Comparison of ENCODE assay signal across 8 cellular contexts in the genomic region with DNA sequence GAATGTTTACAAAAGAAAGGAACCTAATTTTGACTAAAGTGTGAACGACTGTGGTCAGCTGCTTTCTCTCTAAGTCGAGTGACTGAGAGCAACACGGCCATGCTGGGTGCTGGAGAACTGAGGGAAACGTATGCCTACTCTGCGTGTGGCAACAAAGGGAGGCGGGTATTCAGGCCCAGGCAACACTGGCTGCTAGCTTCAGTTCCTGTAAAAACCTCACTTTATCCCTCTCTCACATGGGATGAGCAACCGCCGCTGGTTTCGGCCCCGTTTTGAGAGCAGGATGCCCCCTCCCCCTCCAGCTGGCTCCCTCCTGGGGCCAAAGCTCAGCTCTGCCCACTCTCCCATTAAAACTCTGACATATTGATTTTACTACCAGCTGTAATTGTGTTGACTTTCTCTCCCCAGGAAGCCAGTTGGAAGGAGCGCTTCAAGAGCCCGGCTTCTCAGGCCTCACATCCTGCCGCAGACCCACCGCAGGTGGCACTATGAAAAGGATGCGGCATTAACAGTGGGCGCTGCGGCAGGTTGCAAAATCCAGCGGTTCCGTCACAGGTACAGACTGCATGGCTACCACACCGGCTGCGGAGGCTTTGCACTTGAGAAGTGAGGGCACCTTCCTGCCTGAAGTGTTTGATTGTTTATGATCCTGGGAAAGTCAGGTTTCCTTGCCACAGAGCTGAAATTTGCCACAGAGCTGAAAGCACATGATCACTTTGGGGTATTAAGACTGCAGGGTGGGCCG. TPM values are rescaled to one million over a fixed set of nuclear protein-coding genes. Genes with fewer than 3 reads are reported as not detected.
A peak's percentile ranks its signal among the peaks of the same experiment; 100 is the strongest.
DNase-seq lines count a peak whose midpoint lies in the region; TF ChIP-seq lines count a peak whose summit lies in the region.

No MANE protein-coding gene starts in this region.

- H3K4me3 ChIP-seq in HL-60 (replicated peaks; ENCODE audit: insufficient read depth, low read length) = no peak overlapping the region

- no peak overlapping the region for H3K4me3 Mint-ChIP-seq in activated naive CD4-positive, alpha-beta T cell treated with anti-CD3 and anti-CD28 coated beads for 36 hours

- CTCF ChIA-PET in activated naive CD4-positive, alpha-beta T cell treated with anti-CD3 and anti-CD28 coated beads for 36 hours (lab: Charles Lee) = interaction anchor here (0.6 to 1.3 kb wide), 3 partner anchors 34 to 201 kb away, joined by 3 to 4 read pairs (median 4); no protein-coding TSS in a partner anchor

- peaks cover 5% of the 10 kb centered on the region for H3K27me3 Mint-ChIP-seq in activated naive CD4-positive, alpha-beta T cell treated with anti-CD3 and anti-CD28 coated beads for 36 hours (ENCODE audit: low read depth)

- peak overlapping the region; percentile 31 for H3K27ac Mint-ChIP-seq in activated naive CD4-positive, alpha-beta T cell treated with anti-CD3 and anti-CD28 coated beads for 36 hours

- intact Hi-C loops in activated naive CD4-positive, alpha-beta T cell treated with anti-CD3 and anti-CD28 coated beads for 36 hours (cut with micrococcal nuclease) = no loop called here

- H3K27ac ChIP-seq in HL-60 (replicated peaks) = peak overlapping the region; percentile 91

- H3K9me3 Mint-ChIP-seq in activated naive CD4-positive, alpha-beta T cell treated with anti-CD3 and anti-CD28 coated beads for 36 hours = no peaks in the 10 kb centered on the region

- H3K27me3 ChIP-seq in HL-60 (ENCODE audit: insufficient read depth, poor library complexity, severe bottlenecking) = no peaks in the 10 kb centered on the region

- TF ChIP-seq CTCF in HL-60 (IDR thresholded peaks at IDR 0.05; ENCODE audit: insufficient read depth, low read length) = no peak

- DNase-seq in HL-60 (ENCODE audit: low read depth in 1 of 2, low spot score in 1 of 2) (peak; percentile 85 to 88), NCI-H69 (lab: John Stamatoyannopoulos, UW) (peak; percentile 96), medulla oblongata (ENCODE audit: extremely low spot score) (peak; percentile 66), foreskin melanocyte (no peak), SIG-M5 treated with dmso at 0.1 percent for 504 hours (lab: John Stamatoyannopoulos, UW; ENCODE audit: unreplicated experiment) (no peak), islet precursor cell (no peak)
- peak; percentile 76 for DNase-seq in activated naive CD4-positive, alpha-beta T cell treated with anti-CD3 and anti-CD28 coated beads for 36 hours
- DNase-seq in stimulated activated CD8-positive, alpha-beta memory T cell treated with anti-CD3 and anti-CD28 coated beads, Interleukin-7, amount 100 ng/mL, for 48 hours (ENCODE audit: extremely low read depth in 1 of 2, low read depth in 1 of 2) = peak; percentile 60 to 71

- peaks cover 15% of the 10 kb centered on the region for H3K4me1 Mint-ChIP-seq in activated naive CD4-positive, alpha-beta T cell treated with anti-CD3 and anti-CD28 coated beads for 36 hours (ENCODE audit: low read depth)

- H3K36me3 Mint-ChIP-seq in activated naive CD4-positive, alpha-beta T cell treated with anti-CD3 and anti-CD28 coated beads for 36 hours (ENCODE audit: low read depth) = no peaks in the 10 kb centered on the region

RNA-seq across cellular contexts. Expression of gene PLXND1, which starts 12.7 kb away (rescaled TPM):
- 1 to 10 TPM; 5.1 to 6.2 TPM for total RNA-seq in activated naive CD4-positive, alpha-beta T cell treated with anti-CD3 and anti-CD28 coated beads for 36 hours

RNA-seq across cellular contexts. Expression of gene H1-8, which starts 50.8 kb away (rescaled TPM):
- not detected for total RNA-seq in activated naive CD4-positive, alpha-beta T cell treated with anti-CD3 and anti-CD28 coated beads for 36 hours

Comparison
In these comparisons a context has a peak if more than half of its experiments do, and no peak if none do; other contexts are left out.
1. DNase-seq: peak in HL-60 (2 of 2), NCI-H69 (single experiment), activated naive CD4-positive, alpha-beta T cell treated with anti-CD3 and anti-CD28 coated beads for 36 hours (single experiment), medulla oblongata (single experiment) and stimulated activated CD8-positive, alpha-beta memory T cell treated with anti-CD3 and anti-CD28 coated beads, Interleukin-7, amount 100 ng/mL, for 48 hours (2 of 2); none in foreskin melanocyte (single experiment), SIG-M5 treated with dmso at 0.1 percent for 504 hours (single experiment) and islet precursor cell (single experiment).